ENCODE assay signal across 21 cellular contexts in genomic region chr5:132657676-132658382, GRCh38. TPM values are rescaled to one million over a fixed set of nuclear protein-coding genes. Genes with fewer than 3 reads are reported as not detected.
A peak's percentile ranks its signal among the peaks of the same experiment; 100 is the strongest.
DNase-seq lines count a peak whose midpoint lies in the region; ATAC-seq and TF ChIP-seq lines count a peak whose summit lies in the region.
"Had no signal": no experiment of that assay in that cellular context is flagged by ENCODE, and none has a peak within 500 bp of the region (broad histone marks: within the 10 kb centered on the region; RNA-seq: fewer than 3 reads in every experiment).

Gene IL13 (plus strand): TSS chr5:132658173. CDS start chr5:132658187, 14 bp downstream.

- no peak within 1 kb of the TSS for H3K27ac ChIP-seq in neuronal stem cell (replicated peaks; ENCODE audit: low read length)
- H3K27ac ChIP-seq: thoracic aorta had no signal

- H2BK15ac ChIP-seq in neuronal stem cell (ENCODE audit: low read length): peak within 1 kb of the TSS; percentile 64

- H3K4me3 ChIP-seq in neuronal stem cell (ENCODE audit: low read length in 2 of 2): no peak within 1 kb of the TSS
- H3K4me3 ChIP-seq: lung had no signal

- H3K23ac ChIP-seq in neuronal stem cell (ENCODE audit: low read depth, low read length, poor library complexity): peak within 1 kb of the TSS; percentile 44

- no peak within 1 kb of the TSS for H3K27ac Mint-ChIP-seq in Calu3 (ENCODE audit: unreplicated experiment)
- peak within 1 kb of the TSS in 1 of 2 donors; percentile 39 for H3K27ac Mint-ChIP-seq in T-cell
- H3K27ac Mint-ChIP-seq in activated T-helper 2 cell treated with anti-CD3 and anti-CD28 coated beads, Interferon-gamma antibody, Interleukin-2, Interleukin-4, amounts not matched to agents 10 μg/mL and 5 μg/mL and 100 μg/mL, durations not matched to agents 14 hours and 24 hours and 36 hours: peak within 1 kb of the TSS; percentile 65

- H2BK12ac ChIP-seq in neuronal stem cell (ENCODE audit: low read length): no peak within 1 kb of the TSS

- H3K4ac ChIP-seq in neuronal stem cell (ENCODE audit: low read length): no peak within 1 kb of the TSS

- no peak within 1 kb of the TSS for H3K14ac ChIP-seq in neuronal stem cell (ENCODE audit: low read length)

- H3K27me3 Mint-ChIP-seq in Calu3 (ENCODE audit: unreplicated experiment) (peaks cover 35% of the 10 kb centered on the region), T-cell (peaks cover 35 to 36% of the 10 kb centered on the region in 2 donors)
- H3K27me3 Mint-ChIP-seq in activated T-helper 2 cell treated with anti-CD3 and anti-CD28 coated beads, Interferon-gamma antibody, Interleukin-2, Interleukin-4, amounts not matched to agents 10 μg/mL and 5 μg/mL and 100 μg/mL, durations not matched to agents 14 hours and 24 hours and 36 hours (ENCODE audit: low read depth): peaks cover 8% of the 10 kb centered on the region

- H3K27me3 ChIP-seq in neuronal stem cell (ENCODE audit: control insufficient read depth in 3 of 3, insufficient read depth in 3 of 3, low read depth in 1 of 3, low read length in 3 of 3): peaks cover 8 to 95% (median 23%) of the 10 kb centered on the region in 3 experiments

- H3K9me3 ChIP-seq in neuronal stem cell (replicated peaks in 1 of 2; ENCODE audit: control insufficient read depth in 2 of 2, insufficient read depth in 1 of 2, low read depth in 1 of 2, low read length in 2 of 2): peaks cover 0 to 3% of the 10 kb centered on the region in 2 donors
- H3K9me3 ChIP-seq: Caco-2, thoracic aorta had no signal

- H3K4me3 Mint-ChIP-seq in Calu3 (ENCODE audit: low read depth, unreplicated experiment): peak within 1 kb of the TSS; percentile 43
- peak within 1 kb of the TSS in 2 of 3 donors; percentile 39 to 66 for H3K4me3 Mint-ChIP-seq in T-cell
- H3K4me3 Mint-ChIP-seq in activated T-helper 2 cell treated with anti-CD3 and anti-CD28 coated beads, Interferon-gamma antibody, Interleukin-2, Interleukin-4, amounts not matched to agents 10 μg/mL and 5 μg/mL and 100 μg/mL, durations not matched to agents 14 hours and 24 hours and 36 hours (ENCODE audit: low read depth): peak within 1 kb of the TSS; percentile 75

- no peak within 1 kb of the TSS for H2BK120ac ChIP-seq in neuronal stem cell (ENCODE audit: low read depth, low read length)

- no peak within 1 kb of the TSS for H2BK5ac ChIP-seq in neuronal stem cell (ENCODE audit: low read length)

- no peaks in the 10 kb centered on the region for H3K36me3 Mint-ChIP-seq in Calu3 (ENCODE audit: insufficient read depth, unreplicated experiment)
- no peaks in the 10 kb centered on the region for H3K36me3 Mint-ChIP-seq in T-cell
- H3K36me3 Mint-ChIP-seq in activated T-helper 2 cell treated with anti-CD3 and anti-CD28 coated beads, Interferon-gamma antibody, Interleukin-2, Interleukin-4, amounts not matched to agents 10 μg/mL and 5 μg/mL and 100 μg/mL, durations not matched to agents 14 hours and 24 hours and 36 hours (ENCODE audit: low read depth): peaks cover 27% of the 10 kb centered on the region

- intact Hi-C loops in Calu3 (cut with micrococcal nuclease; ENCODE audit: unreplicated experiment): no loop called here
- intact Hi-C loops in activated T-helper 2 cell treated with anti-CD3 and anti-CD28 coated beads, Interferon-gamma antibody, Interleukin-2, Interleukin-4, amounts not matched to agents 10 μg/mL and 5 μg/mL and 100 μg/mL, durations not matched to agents 14 hours and 24 hours and 36 hours (cut with micrococcal nuclease): loop anchor here (1.0 to 5.0 kb wide), 5 partner anchors 17 to 101 kb away; partner anchors contain the start of genes KIF3A and RAD50

- DNase-seq in Calu3 (no peak), T-cell (no peak), neuronal stem cell (ENCODE audit: low spot score) (no peak)
- no peak for DNase-seq in activated T-helper 2 cell treated with anti-CD3 and anti-CD28 coated beads, Interferon-gamma antibody, Interleukin-2, Interleukin-4, amounts not matched to agents 10 μg/mL and 5 μg/mL and 100 μg/mL, durations not matched to agents 14 hours and 24 hours and 36 hours (ENCODE audit: low spot score)
- DNase-seq in activated naive CD4-positive, alpha-beta T cell treated with Interleukin-2 at 50 U/mL for 16 hours: no peak
- DNase-seq: activated CD4-positive, alpha-beta T cell treated with anti-CD3 and anti-CD28 coated beads for 4 hours; activated effector memory CD4-positive, alpha-beta T cell treated with anti-CD3 and anti-CD28 coated beads, Interleukin-2, amount 50 U/mL, for 16 hours; Caco-2; central memory CD4-positive, alpha-beta T cell; KG1; NCI-H1092; NCI-H524; SHP77 treated with DMSO at 0.1 percent for 48 hours; stimulated activated CD4-positive, alpha-beta T cell treated with anti-CD3 and anti-CD28 coated beads, Interleukin-2, amount 100 ng/mL, for 48 hours; T-helper 9 cell had no signal

- H2AK5ac ChIP-seq in neuronal stem cell (ENCODE audit: low read depth, low read length): peak within 1 kb of the TSS; percentile 79

- no CpG with 5 or more reads among the region's 12 CpGs for WGBS in neuronal stem cell (ENCODE audit: extremely low coverage in 2 of 2, insufficient read length in 2 of 2, insufficient replicate concordance in 1 of 2), 2 donors

- no peaks in the 10 kb centered on the region for H3K79me1 ChIP-seq in neuronal stem cell (ENCODE audit: low read depth, low read length)

- BruUV-seq in Calu3 (replicated peaks; lab: Mats Ljungman, UMichigan): no TSS peak

- CTCF ChIA-PET in Calu3 (lab: Charles Lee) (interaction anchor here (0.5 to 0.7 kb wide), 2 partner anchors 379 to 416 kb away, joined by 3 read pairs; no protein-coding TSS in a partner anchor), T-cell (lab: Charles Lee) (interaction anchor here in 1 of 2 donors (0.5 kb wide), 1 partner anchor 454 kb away, joined by 3 read pairs; no protein-coding TSS in a partner anchor)

- no peak within 1 kb of the TSS for H3K9ac ChIP-seq in neuronal stem cell (ENCODE audit: low read depth, low read length, poor library complexity)

- no peaks in the 10 kb centered on the region for H3K36me3 ChIP-seq in neuronal stem cell (replicated peaks in 1 of 2; ENCODE audit: control insufficient read depth in 2 of 2, insufficient read depth in 2 of 2, low read length in 2 of 2)
- H3K36me3 ChIP-seq: thoracic aorta had no signal

- H3K4me2 ChIP-seq in neuronal stem cell (ENCODE audit: insufficient read depth, low read length, poor library complexity, severe bottlenecking): no peak within 1 kb of the TSS

- H2AFZ ChIP-seq in neuronal stem cell (ENCODE audit: low read length): no peak within 1 kb of the TSS

- H3K18ac ChIP-seq in neuronal stem cell (ENCODE audit: low read length): peak within 1 kb of the TSS; percentile 35

- POLR2A ChIA-PET in T-cell (lab: Charles Lee): interaction anchor here in 1 of 2 donors (0.6 kb wide), 1 partner anchor 210 kb away, joined by 3 read pairs; no protein-coding TSS in a partner anchor

- peaks cover 3% of the 10 kb centered on the region for H3K4me1 Mint-ChIP-seq in Calu3 (ENCODE audit: low read depth, unreplicated experiment)
- H3K4me1 Mint-ChIP-seq in T-cell: peaks cover 10 to 29% (median 13%) of the 10 kb centered on the region in 3 donors
- peaks cover 62% of the 10 kb centered on the region for H3K4me1 Mint-ChIP-seq in activated T-helper 2 cell treated with anti-CD3 and anti-CD28 coated beads, Interferon-gamma antibody, Interleukin-2, Interleukin-4, amounts not matched to agents 10 μg/mL and 5 μg/mL and 100 μg/mL, durations not matched to agents 14 hours and 24 hours and 36 hours (ENCODE audit: low read depth)

- ATAC-seq in T-cell (replicated peaks in 1 of 4) (no peak), GM21423 (IDR thresholded peaks at IDR 0.05; ENCODE audit: unreplicated experiment) (no peak), GM21576 (IDR thresholded peaks at IDR 0.05; ENCODE audit: unreplicated experiment) (no peak), GM18870 (IDR thresholded peaks at IDR 0.05; ENCODE audit: unreplicated experiment) (no peak)

- H3K4me1 ChIP-seq in neuronal stem cell (ENCODE audit: control insufficient read depth in 2 of 2, insufficient read depth in 1 of 2, low read depth in 1 of 2, low read length in 2 of 2): peaks cover 0 to 9% of the 10 kb centered on the region in 2 donors
- H3K4me1 ChIP-seq: Caco-2 had no signal

- no peak for TF ChIP-seq CTCF in Calu3 (IDR thresholded peaks at IDR 0.05; ENCODE audit: unreplicated experiment)

- H3K9me3 Mint-ChIP-seq in Calu3 (ENCODE audit: low read depth, unreplicated experiment) (no peaks in the 10 kb centered on the region), T-cell (no peaks in the 10 kb centered on the region)
- no peaks in the 10 kb centered on the region for H3K9me3 Mint-ChIP-seq in activated T-helper 2 cell treated with anti-CD3 and anti-CD28 coated beads, Interferon-gamma antibody, Interleukin-2, Interleukin-4, amounts not matched to agents 10 μg/mL and 5 μg/mL and 100 μg/mL, durations not matched to agents 14 hours and 24 hours and 36 hours

- no peak within 1 kb of the TSS for H4K8ac ChIP-seq in neuronal stem cell (ENCODE audit: low read depth, low read length)

- no peak within 1 kb of the TSS for H4K91ac ChIP-seq in neuronal stem cell (ENCODE audit: low read depth, low read length, poor library complexity)

RNA-seq across cellular contexts. Expression of gene IL13, which starts in this region (rescaled TPM):
- total RNA-seq in Calu3 (2022) (not detected in 2 replicates), T-cell (1 to 10 TPM in 1 of 5 donors, under 1 TPM in 4; 0.30 to 1.9 (median 0.44) TPM)
- 777 and 830 TPM in 2 replicates for total RNA-seq in activated T-helper 2 cell treated with anti-CD3 and anti-CD28 coated beads, Interferon-gamma antibody, Interleukin-2, Interleukin-4, amounts not matched to agents 10 μg/mL and 5 μg/mL and 100 μg/mL, durations not matched to agents 14 hours and 24 hours and 36 hours
- not detected for polyA plus RNA-seq in neuronal stem cell (2013, experiment 1 of 2)
- not detected for polyA plus RNA-seq in neuronal stem cell (2013, experiment 2 of 2)
- total RNA-seq: Caco-2, lung, skeletal muscle tissue had no signal

Comparison
In these comparisons a context has a peak if more than half of its experiments do, and no peak if none do; other contexts are left out.
1. RNA of gene IL13 (total RNA-seq): 777 to 830 TPM in activated T-helper 2 cell treated with anti-CD3 and anti-CD28 coated beads, Interferon-gamma antibody, Interleukin-2, Interleukin-4, amounts not matched to agents 10 μg/mL and 5 μg/mL and 100 μg/mL, durations not matched to agents 14 hours and 24 hours and 36 hours; 0.30 to 1.9 TPM in T-cell and not detected in Calu3; every median in the first group is over 100 times any median in the second.
2. Peak in every context shown above with its lines, with median percentiles within 50 percentile points of each other: H3K4me3 Mint-ChIP-seq.